ENCODE assay signal across 1 cellular context in genomic region chr22:39297490-39298193, GRCh38.
TF ChIP-seq lines count a peak whose summit lies in the region.

No MANE protein-coding gene starts in this region.

TF ChIP-seq in HepG2, 621 proteins besides CTCF, POLR2A, EP300 and RAD21 (continued from another document and continues in another):
- peak; percentile 55 for TF ChIP-seq PAXIP1 (CRISPR knock-in tag; conservative IDR thresholded peaks at IDR 0.05)
- peak; percentile 66 for TF ChIP-seq ZNF263 (CRISPR knock-in tag; IDR thresholded peaks at IDR 0.05)
- TF ChIP-seq HMG20A (CRISPR knock-in tag; IDR thresholded peaks at IDR 0.05; ENCODE audit: borderline replicate concordance), result no peak
- no peak for TF ChIP-seq SNAI1 (CRISPR knock-in tag; IDR thresholded peaks at IDR 0.05; ENCODE audit: borderline replicate concordance)
- TF ChIP-seq ZNF777 (CRISPR knock-in tag; IDR thresholded peaks at IDR 0.05), result no peak
- TF ChIP-seq PATZ1 (CRISPR knock-in tag; IDR thresholded peaks at IDR 0.05), result peak; percentile 60
- TF ChIP-seq ZNF703 (CRISPR knock-in tag; IDR thresholded peaks at IDR 0.05; ENCODE audit: borderline replicate concordance), result no peak
- peak; percentile 45; the same call in 1 of the 2 replicates for TF ChIP-seq NR2F6 (IDR thresholded peaks at IDR 0.05)
- TF ChIP-seq NR2F6 (CRISPR knock-in tag; IDR thresholded peaks at IDR 0.05), result peak; percentile 66
- peak; percentile 35; the same call in 1 of the 2 replicates for TF ChIP-seq HDAC1 (CRISPR knock-in tag; IDR thresholded peaks at IDR 0.05)
- TF ChIP-seq CEBPG (CRISPR knock-in tag; IDR thresholded peaks at IDR 0.05), result no peak
- 0 out of 2 replicates have a peak, but pooled peaks have one; percentile 8 for TF ChIP-seq ZNF619 (CRISPR knock-in tag; IDR thresholded peaks at IDR 0.05)
- no peak for TF ChIP-seq ZNF224 (CRISPR knock-in tag; IDR thresholded peaks at IDR 0.05)
- TF ChIP-seq ZNF691 (CRISPR knock-in tag; IDR thresholded peaks at IDR 0.05; ENCODE audit: borderline replicate concordance, low read depth), result no peak
- no peak for TF ChIP-seq MED8 (CRISPR knock-in tag; IDR thresholded peaks at IDR 0.05; ENCODE audit: insufficient replicate concordance)
- TF ChIP-seq ZNF205 (CRISPR knock-in tag; IDR thresholded peaks at IDR 0.05), result no peak
- peak; percentile 90; the same call in 1 of the 2 replicates for TF ChIP-seq HINFP (CRISPR knock-in tag; IDR thresholded peaks at IDR 0.05; ENCODE audit: low read depth)
- TF ChIP-seq ATF6 (CRISPR knock-in tag; conservative IDR thresholded peaks at IDR 0.05), result no peak
- no peak for TF ChIP-seq ZNF468 (CRISPR knock-in tag; IDR thresholded peaks at IDR 0.05)
- no peak for TF ChIP-seq IRX3 (CRISPR knock-in tag; IDR thresholded peaks at IDR 0.05; ENCODE audit: borderline replicate concordance, low read depth)
- no peak for TF ChIP-seq MXD4 (CRISPR knock-in tag; IDR thresholded peaks at IDR 0.05)
- peak; percentile 74 for TF ChIP-seq ZFX (CRISPR knock-in tag; IDR thresholded peaks at IDR 0.05; ENCODE audit: low read depth)
- TF ChIP-seq KAT8 (CRISPR knock-in tag; IDR thresholded peaks at IDR 0.05), result no peak
- TF ChIP-seq ZFY (CRISPR knock-in tag; IDR thresholded peaks at IDR 0.05), result peak; percentile 46; the same call in 1 of the 2 replicates
- 0 out of 2 replicates have a peak, but pooled peaks have one; percentile 19 for TF ChIP-seq KDM1A (CRISPR knock-in tag; IDR thresholded peaks at IDR 0.05)
- TF ChIP-seq TEAD3 (CRISPR knock-in tag; optimal IDR thresholded peaks at IDR 0.05; ENCODE audit: borderline replicate concordance), result peak; percentile 24
- TF ChIP-seq KDM5B (CRISPR knock-in tag; IDR thresholded peaks at IDR 0.05; ENCODE audit: borderline replicate concordance), result 0 out of 2 replicates have a peak, but pooled peaks have one; percentile 19
- TF ChIP-seq ZNF609 (CRISPR knock-in tag; IDR thresholded peaks at IDR 0.05; ENCODE audit: borderline replicate concordance), result peak; percentile 30; the same call in 1 of the 2 replicates
- TF ChIP-seq TBX2 (CRISPR knock-in tag; IDR thresholded peaks at IDR 0.05; ENCODE audit: borderline replicate concordance), result no peak
- TF ChIP-seq ZNF234 (CRISPR knock-in tag; conservative IDR thresholded peaks at IDR 0.05), result no peak
- 0 out of 2 replicates have a peak, but pooled peaks have one; percentile 14 for TF ChIP-seq FOSL2 (CRISPR knock-in tag; IDR thresholded peaks at IDR 0.05)
- peak; percentile 13; the same call in 1 of the 2 replicates for TF ChIP-seq THAP7 (CRISPR knock-in tag; IDR thresholded peaks at IDR 0.05)
- TF ChIP-seq TAF1 (CRISPR knock-in tag; IDR thresholded peaks at IDR 0.05), result 0 out of 2 replicates have a peak, but pooled peaks have one; percentile 31
- peak; percentile 68; the same call in 1 of the 2 replicates for TF ChIP-seq ZNF292 (CRISPR knock-in tag; IDR thresholded peaks at IDR 0.05; ENCODE audit: borderline replicate concordance, low read depth)
- TF ChIP-seq EHMT2 (IDR thresholded peaks at IDR 0.05; ENCODE audit: borderline replicate concordance, low read depth, low read length), result no peak
- TF ChIP-seq SIX4 (CRISPR knock-in tag; IDR thresholded peaks at IDR 0.05), result no peak
- no peak for TF ChIP-seq RARG (CRISPR knock-in tag; IDR thresholded peaks at IDR 0.05; ENCODE audit: low read depth)
- no peak for TF ChIP-seq CCDC6 (CRISPR knock-in tag; IDR thresholded peaks at IDR 0.05)
- TF ChIP-seq ZNF557 (CRISPR knock-in tag; IDR thresholded peaks at IDR 0.05), result 0 out of 2 replicates have a peak, but pooled peaks have one; percentile 41
- no peak for TF ChIP-seq PRDM4 (CRISPR knock-in tag; IDR thresholded peaks at IDR 0.05; ENCODE audit: borderline replicate concordance)
- TF ChIP-seq BHLHE40 (IDR thresholded peaks at IDR 0.05; ENCODE audit: low read length), result no peak
- 0 out of 2 replicates have a peak, but pooled peaks have one; percentile 29 for TF ChIP-seq MTA1 (CRISPR knock-in tag; IDR thresholded peaks at IDR 0.05; ENCODE audit: borderline replicate concordance)
- TF ChIP-seq ZNF761 (CRISPR knock-in tag; conservative IDR thresholded peaks at IDR 0.05), result 0 out of 2 replicates have a peak, but pooled peaks have one; percentile 12
